Comparison of ENCODE assay signal across 1 cellular context in genomic region chr10:11012880-11013279, GRCh38.
TF ChIP-seq lines count a peak whose summit lies in the region.

No MANE protein-coding gene starts in this region.

TF ChIP-seq in H1, 55 proteins besides CTCF, POLR2A, EP300 and RAD21:
- no peak for TF ChIP-seq TEAD4 (IDR thresholded peaks at IDR 0.05; ENCODE audit: low read depth, low read length)
- TF ChIP-seq TAF7 (optimal IDR thresholded peaks at IDR 0.05; ENCODE audit: borderline replicate concordance, low read depth, low read length), result no peak
- TF ChIP-seq TBP (IDR thresholded peaks at IDR 0.05; ENCODE audit: low read depth, low read length), result no peak
- TF ChIP-seq, protein P1, sequence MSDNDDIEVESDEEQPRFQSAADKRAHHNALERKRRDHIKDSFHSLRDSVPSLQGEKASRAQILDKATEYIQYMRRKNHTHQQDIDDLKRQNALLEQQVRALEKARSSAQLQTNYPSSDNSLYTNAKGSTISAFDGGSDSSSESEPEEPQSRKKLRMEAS (IDR thresholded peaks at IDR 0.05), result no peak
- no peak for TF ChIP-seq FOSL1 (IDR thresholded peaks at IDR 0.05; ENCODE audit: insufficient read depth, low read depth, low read length)
- TF ChIP-seq KDM5A (IDR thresholded peaks at IDR 0.05; ENCODE audit: low read length), result no peak
- TF ChIP-seq NANOG (IDR thresholded peaks at IDR 0.05; ENCODE audit: insufficient read depth, low read depth, low read length, poor library complexity, severe bottlenecking), result no peak
- no peak for TF ChIP-seq NRF1 (IDR thresholded peaks at IDR 0.05; ENCODE audit: low read depth, low read length)
- TF ChIP-seq SUZ12 (IDR thresholded peaks at IDR 0.05; ENCODE audit: low read length), result no peak
- no peak for TF ChIP-seq TCF12 (IDR thresholded peaks at IDR 0.05; ENCODE audit: low read depth, low read length)
- TF ChIP-seq E2F6 (IDR thresholded peaks at IDR 0.05), result no peak
